26 cellular contexts compared by ENCODE assay signal in genomic region chr2:215382480-215382879, GRCh38.
"Had no signal": no experiment of that assay in that cellular context is flagged by ENCODE, and none has a peak within 500 bp of the region (broad histone marks: within the 10 kb centered on the region; RNA-seq: fewer than 3 reads in every experiment).

No MANE protein-coding gene starts in this region.

- H3K27me3 ChIP-seq: body of pancreas, colonic mucosa, esophagus squamous epithelium, gastroesophageal sphincter had no signal

- H3K4me3 ChIP-seq: body of pancreas, colonic mucosa, esophagus squamous epithelium, gastroesophageal sphincter had no signal

- H3K9me3 Mint-ChIP-seq: activated CD4-positive, alpha-beta memory T cell treated with anti-CD3 and anti-CD28 coated beads for 36 hours; activated CD4-positive, alpha-beta T cell treated with anti-CD3 and anti-CD28 coated beads, Interleukin-2, amount 10 ng/mL, durations not matched to agents 24 days and 14 days; activated T-cell treated with anti-CD3 and anti-CD28 coated beads, Interleukin-2, amount 50 U/mL, for 24 hours; activated T-cell treated with anti-CD3 and anti-CD28 coated beads, Interleukin-2, amount 50 U/mL, for 72 hours had no signal

- H3K4me1 ChIP-seq: body of pancreas, colonic mucosa, esophagus squamous epithelium, gastroesophageal sphincter had no signal

- H3K4me1 Mint-ChIP-seq: activated CD4-positive, alpha-beta T cell treated with anti-CD3 and anti-CD28 coated beads for 36 hours; activated CD4-positive, alpha-beta T cell treated with anti-CD3 and anti-CD28 coated beads, Interleukin-2, amount 10 ng/mL, durations not matched to agents 24 days and 14 days had no signal

- DNase-seq: activated CD4-positive, alpha-beta memory T cell treated with anti-CD3 and anti-CD28 coated beads for 36 hours; activated CD4-positive, alpha-beta T cell treated with anti-CD3 and anti-CD28 coated beads for 36 hours; activated CD4-positive, alpha-beta T cell treated with anti-CD3 and anti-CD28 coated beads, Interleukin-2, amount 10 ng/mL, durations not matched to agents 24 days and 14 days; activated CD4-positive, CD25-positive, alpha-beta regulatory T cell; activated CD4-positive, CD25-positive, alpha-beta regulatory T cell treated with anti-CD3 and anti-CD28 coated beads, Interleukin-2, amount 50 U/mL, for 72 hours; activated CD8-positive, alpha-beta memory T cell treated with anti-CD3 and anti-CD28 coated beads, Interleukin-2, amount 50 U/mL, for 48 hours; activated CD8-positive, alpha-beta T cell treated with anti-CD3 and anti-CD28 coated beads, Interleukin-2, amount 10 ng/mL, durations not matched to agents 7 days and 5 days; activated effector memory CD4-positive, alpha-beta T cell treated with Interleukin-2 at 50 U/mL for 16 hours; activated gamma-delta T cell treated with Interleukin-2 at 50 U/mL for 16 hours; activated naive CD4-positive, alpha-beta T cell treated with anti-CD3 and anti-CD28 coated beads, Interleukin-2, amount 50 U/mL, for 16 hours; activated naive CD4-positive, alpha-beta T cell treated with Interleukin-2 at 50 U/mL for 16 hours; activated T-cell treated with anti-CD3 and anti-CD28 coated beads for 4 hours; activated T-cell treated with anti-CD3 and anti-CD28 coated beads, Interleukin-2, amount 50 U/mL, for 24 hours; activated T-cell treated with anti-CD3 and anti-CD28 coated beads, Interleukin-2, amount 50 U/mL, for 72 hours; amniotic stem cell; anterior cingulate cortex; body of pancreas; caudate nucleus; colonic mucosa; effector CD8-positive, alpha-beta T cell; esophagus squamous epithelium; foreskin melanocyte; T-helper 2 cell had no signal

- H3K9me3 ChIP-seq: body of pancreas, colonic mucosa, esophagus squamous epithelium, gastroesophageal sphincter had no signal

- H3K27ac Mint-ChIP-seq: activated CD4-positive, alpha-beta memory T cell treated with anti-CD3 and anti-CD28 coated beads for 36 hours; activated CD4-positive, alpha-beta T cell treated with anti-CD3 and anti-CD28 coated beads for 36 hours; activated CD4-positive, alpha-beta T cell treated with anti-CD3 and anti-CD28 coated beads, Interleukin-2, amount 10 ng/mL, durations not matched to agents 24 days and 14 days; activated CD8-positive, alpha-beta T cell treated with anti-CD3 and anti-CD28 coated beads, Interleukin-2, amount 10 ng/mL, durations not matched to agents 7 days and 5 days; activated naive CD8-positive, alpha-beta T cell; activated T-cell treated with anti-CD3 and anti-CD28 coated beads, Interleukin-2, amount 50 U/mL, for 24 hours; activated T-cell treated with anti-CD3 and anti-CD28 coated beads, Interleukin-2, amount 50 U/mL, for 72 hours had no signal

- ATAC-seq: activated CD4-positive, alpha-beta T cell treated with anti-CD3 and anti-CD28 coated beads for 36 hours; activated CD8-positive, alpha-beta T cell treated with anti-CD3 and anti-CD28 coated beads, Interleukin-2, amount 10 ng/mL, durations not matched to agents 7 days and 5 days; body of pancreas; gastroesophageal sphincter had no signal

- H3K27ac ChIP-seq: body of pancreas, colonic mucosa, epithelial cell of prostate, esophagus squamous epithelium had no signal

- H3K27me3 Mint-ChIP-seq: activated CD4-positive, alpha-beta memory T cell treated with anti-CD3 and anti-CD28 coated beads for 36 hours; activated CD4-positive, alpha-beta T cell treated with anti-CD3 and anti-CD28 coated beads for 36 hours; activated CD4-positive, alpha-beta T cell treated with anti-CD3 and anti-CD28 coated beads, Interleukin-2, amount 10 ng/mL, durations not matched to agents 24 days and 14 days; activated naive CD8-positive, alpha-beta T cell; activated T-cell treated with anti-CD3 and anti-CD28 coated beads, Interleukin-2, amount 50 U/mL, for 24 hours had no signal

- H3K4me3 Mint-ChIP-seq: activated CD4-positive, alpha-beta memory T cell treated with anti-CD3 and anti-CD28 coated beads for 36 hours; activated CD4-positive, alpha-beta T cell treated with anti-CD3 and anti-CD28 coated beads for 36 hours; activated CD4-positive, alpha-beta T cell treated with anti-CD3 and anti-CD28 coated beads, Interleukin-2, amount 10 ng/mL, durations not matched to agents 24 days and 14 days; activated CD8-positive, alpha-beta T cell treated with anti-CD3 and anti-CD28 coated beads, Interleukin-2, amount 10 ng/mL, durations not matched to agents 7 days and 5 days; activated naive CD8-positive, alpha-beta T cell; activated T-cell treated with anti-CD3 and anti-CD28 coated beads, Interleukin-2, amount 50 U/mL, for 24 hours; activated T-cell treated with anti-CD3 and anti-CD28 coated beads, Interleukin-2, amount 50 U/mL, for 72 hours had no signal
